In genomic region chr14:21475767-21476525, GRCh38 we compare ENCODE assay signal across 8 cellular contexts. TPM values are rescaled to one million over a fixed set of nuclear protein-coding genes. Genes with fewer than 3 reads are reported as not detected.
A peak's percentile ranks its signal among the peaks of the same experiment; 100 is the strongest.
DNase-seq lines count a peak whose midpoint lies in the region; ATAC-seq and TF ChIP-seq lines count a peak whose summit lies in the region.

No MANE protein-coding gene starts in this region.

- H3K27ac Mint-ChIP-seq in CD14-positive monocyte = peak overlapping the region; percentile 94 to 100 (median 100)
- H3K27ac Mint-ChIP-seq in natural killer cell treated with Interleukin-12 subunit alpha and Interleukin-12 subunit beta and Interleukin-15 and Interleukin-18, amount 100 ng/mL, for 72 hours = peak overlapping the region; percentile 96

- ATAC-seq in natural killer cell treated with Interleukin-12 subunit alpha and Interleukin-12 subunit beta and Interleukin-15 and Interleukin-18, amount 100 ng/mL, for 72 hours = no peak
- no peak for ATAC-seq in GM19395 (IDR thresholded peaks at IDR 0.05; ENCODE audit: unreplicated experiment)

- DNase-seq in CD14-positive monocyte (ENCODE audit: low spot score) = no peak
- no peak for DNase-seq in dorsolateral prefrontal cortex
- DNase-seq in natural killer cell treated with Interleukin-12 subunit alpha and Interleukin-12 subunit beta and Interleukin-15 and Interleukin-18, amount 100 ng/mL, for 72 hours (ENCODE audit: low spot score) = no peak
- no peak for DNase-seq in stimulated activated CD4-positive, alpha-beta T cell treated with anti-CD3 and anti-CD28 coated beads, Interleukin-2, amount 100 ng/mL, for 48 hours
- no peak for DNase-seq in activated effector memory CD4-positive, alpha-beta T cell treated with Interleukin-2 at 50 U/mL for 16 hours
- no peak for DNase-seq in iPS-NIHi7 (ENCODE audit: extremely low spot score)

- H3K9me3 ChIP-seq in KOPT-K1 (ENCODE audit: insufficient read depth, low read length, poor library complexity, severe bottlenecking) = no peaks in the 10 kb centered on the region

- H3K27me3 Mint-ChIP-seq in CD14-positive monocyte (ENCODE audit: low read depth in 3 of 3) = peaks cover 0 to 1% (median 0%) of the 10 kb centered on the region in 3 donors
- no peaks in the 10 kb centered on the region for H3K27me3 Mint-ChIP-seq in natural killer cell treated with Interleukin-12 subunit alpha and Interleukin-12 subunit beta and Interleukin-15 and Interleukin-18, amount 100 ng/mL, for 72 hours

- H3K27me3 ChIP-seq in dorsolateral prefrontal cortex = no peaks in the 10 kb centered on the region

- H3K27ac ChIP-seq in KOPT-K1 (ENCODE audit: low read depth, low read length, poor library complexity, severe bottlenecking) (peak overlapping the region; percentile 60), dorsolateral prefrontal cortex (peak overlapping the region in 54 of 59 donors; percentile 41 to 92 (median 84))

- peak overlapping the region; percentile 62 to 99 (median 91) for H3K4me3 ChIP-seq in dorsolateral prefrontal cortex

- H3K4me3 Mint-ChIP-seq in CD14-positive monocyte = peak overlapping the region; percentile 100
- H3K4me3 Mint-ChIP-seq in natural killer cell treated with Interleukin-12 subunit alpha and Interleukin-12 subunit beta and Interleukin-15 and Interleukin-18, amount 100 ng/mL, for 72 hours = peak overlapping the region; percentile 99

- intact Hi-C loops in CD14-positive monocyte (cut with micrococcal nuclease) (no loop called here), dorsolateral prefrontal cortex (cut with DNase I) (loop anchor here (2.0 to 5.0 kb wide), 4 partner anchors 19 to 39 kb away; partner anchors contain the start of genes CHD8 (in 2 of the 2) and METTL3 (in 1 of the 2))

- TF ChIP-seq CTCF in CD14-positive monocyte (IDR thresholded peaks at IDR 0.05) = no peak
- no peak for TF ChIP-seq CTCF in dorsolateral prefrontal cortex (IDR thresholded peaks at IDR 0.05 in 54 of 56, conservative IDR thresholded peaks at IDR 0.05 in 2 of 56; ENCODE audit: low read depth in 1 of 56, partially characterized antibody in 56 of 56)

- peaks cover 30% of the 10 kb centered on the region for H3K36me3 ChIP-seq in KOPT-K1 (ENCODE audit: insufficient read depth, low read length)

- H3K9me3 Mint-ChIP-seq in CD14-positive monocyte = peaks cover 0 to 1% (median 0%) of the 10 kb centered on the region in 7 donors
- no peaks in the 10 kb centered on the region for H3K9me3 Mint-ChIP-seq in natural killer cell treated with Interleukin-12 subunit alpha and Interleukin-12 subunit beta and Interleukin-15 and Interleukin-18, amount 100 ng/mL, for 72 hours

- H3K4me1 Mint-ChIP-seq in CD14-positive monocyte = peaks cover 18% of the 10 kb centered on the region
- H3K4me1 Mint-ChIP-seq in natural killer cell treated with Interleukin-12 subunit alpha and Interleukin-12 subunit beta and Interleukin-15 and Interleukin-18, amount 100 ng/mL, for 72 hours (ENCODE audit: low read depth in 2 of 2) = peaks cover 26 to 38% of the 10 kb centered on the region in 2 donors

- peaks cover 34 to 51% of the 10 kb centered on the region in 2 donors for H3K36me3 Mint-ChIP-seq in CD14-positive monocyte
- H3K36me3 Mint-ChIP-seq in natural killer cell treated with Interleukin-12 subunit alpha and Interleukin-12 subunit beta and Interleukin-15 and Interleukin-18, amount 100 ng/mL, for 72 hours = peaks cover 23% of the 10 kb centered on the region

RNA-seq across cellular contexts. Expression of gene RAB2B, which starts 0.8 kb away (rescaled TPM):
- 1 to 10 TPM; 2.1 to 5.1 TPM for polyA plus RNA-seq in CD14-positive monocyte
- total RNA-seq in dorsolateral prefrontal cortex = 10 to 100 TPM; 27.7 to 58.6 (median 42.6) TPM
- total RNA-seq in natural killer cell treated with Interleukin-12 subunit alpha and Interleukin-12 subunit beta and Interleukin-15 and Interleukin-18, amount 100 ng/mL, for 72 hours = 10 to 100 TPM; 25.9 to 51.2 TPM

RNA-seq across cellular contexts. Expression of gene TOX4, which starts 1.0 kb away (rescaled TPM):
- 10 to 100 TPM; 68.5 to 73.1 TPM for polyA plus RNA-seq in CD14-positive monocyte
- total RNA-seq in dorsolateral prefrontal cortex = 100 to 1,000 TPM in 24 of 120 experiments, 10 to 100 TPM in 96; 64.5 to 139 (median 90.9) TPM
- total RNA-seq in natural killer cell treated with Interleukin-12 subunit alpha and Interleukin-12 subunit beta and Interleukin-15 and Interleukin-18, amount 100 ng/mL, for 72 hours = 100 to 1,000 TPM in 1 of 2 donors, 10 to 100 TPM in 1; 92.0 to 105 TPM

RNA-seq across cellular contexts. Expression of gene CHD8, which starts 20.0 kb away (rescaled TPM):
- 10 to 100 TPM in 1 of 2 donors, 1 to 10 TPM in 1; 8.2 to 15.1 TPM for polyA plus RNA-seq in CD14-positive monocyte
- total RNA-seq in dorsolateral prefrontal cortex = 100 to 1,000 TPM in 59 of 120 experiments, 10 to 100 TPM in 61; 81.7 to 123 (median 99.9) TPM
- total RNA-seq in natural killer cell treated with Interleukin-12 subunit alpha and Interleukin-12 subunit beta and Interleukin-15 and Interleukin-18, amount 100 ng/mL, for 72 hours = 100 to 1,000 TPM; 118 to 147 TPM

RNA-seq across cellular contexts. Expression of gene METTL3, which starts 35.2 kb away (rescaled TPM):
- 10 to 100 TPM in 1 of 2 donors, 1 to 10 TPM in 1; 9.5 to 10.8 TPM for polyA plus RNA-seq in CD14-positive monocyte
- 10 to 100 TPM; 30.0 to 59.4 (median 43.7) TPM for total RNA-seq in dorsolateral prefrontal cortex
- total RNA-seq in natural killer cell treated with Interleukin-12 subunit alpha and Interleukin-12 subunit beta and Interleukin-15 and Interleukin-18, amount 100 ng/mL, for 72 hours = 10 to 100 TPM; 66.8 to 91.4 TPM

RNA-seq across cellular contexts. Expression of gene SALL2, which starts 50.2 kb away (rescaled TPM):
- polyA plus RNA-seq in CD14-positive monocyte = not detected
- 10 to 100 TPM; 23.3 to 80.6 (median 42.7) TPM for total RNA-seq in dorsolateral prefrontal cortex
- total RNA-seq in natural killer cell treated with Interleukin-12 subunit alpha and Interleukin-12 subunit beta and Interleukin-15 and Interleukin-18, amount 100 ng/mL, for 72 hours = under 1 TPM; 0.31 to 0.45 TPM

Comparison
In these comparisons a context has a peak if more than half of its experiments do, and no peak if none do; other contexts are left out.
1. intact Hi-C loops: an anchor here in dorsolateral prefrontal cortex (2.0 to 5.0 kb wide); none called in CD14-positive monocyte.